In genomic region chr3:53160335-53160659, GRCh38 we compare ENCODE assay signal across 9 cellular contexts.
A peak's percentile ranks its signal among the peaks of the same experiment; 100 is the strongest.
DNase-seq lines count a peak whose midpoint lies in the region; ATAC-seq and TF ChIP-seq lines count a peak whose summit lies in the region.
"Had no signal": no experiment of that assay in that cellular context is flagged by ENCODE, and none has a peak within 500 bp of the region (broad histone marks: within the 10 kb centered on the region; RNA-seq: fewer than 3 reads in every experiment).

No MANE protein-coding gene starts in this region.

- H3K79me2 ChIP-seq in SU-DHL-6 (ENCODE audit: insufficient read depth, low read length), result peaks cover 40% of the 10 kb centered on the region

- H3K27ac ChIP-seq in SU-DHL-6 (ENCODE audit: low read depth, low read length) (no peak overlapping the region), rectal smooth muscle tissue (ENCODE audit: low read depth, low read length) (no peak overlapping the region)
- H3K27ac ChIP-seq: foreskin keratinocyte had no signal

- TF ChIP-seq CTCF in SU-DHL-6 (IDR thresholded peaks at IDR 0.05; ENCODE audit: insufficient read depth, low read length, poor library complexity, severe bottlenecking), result no peak
- no peak for TF ChIP-seq CTCF in fibroblast of mammary gland (conservative IDR thresholded peaks at IDR 0.05; ENCODE audit: control insufficient read depth, insufficient read depth, low read depth, low read length)

- peak overlapping the region; percentile 95 for H3K4me2 ChIP-seq in SU-DHL-6 (ENCODE audit: low read depth, low read length, poor library complexity, severe bottlenecking)

- H3F3A ChIP-seq in SU-DHL-6 (ENCODE audit: insufficient read depth), result peaks cover 31% of the 10 kb centered on the region

- no peaks in the 10 kb centered on the region for H3K27me3 ChIP-seq in SU-DHL-6 (ENCODE audit: low read length)
- peaks cover 8% of the 10 kb centered on the region for H3K27me3 ChIP-seq in rectal smooth muscle tissue (ENCODE audit: control insufficient read depth, insufficient read depth, low read length)

- H3K9me3 ChIP-seq in SU-DHL-6 (ENCODE audit: insufficient read depth, low read length), result no peaks in the 10 kb centered on the region

- H3K4me3 ChIP-seq in GM08714 (ENCODE audit: low read length) (peak overlapping the region; percentile 66; the same call in 1 of the 2 replicates), SU-DHL-6 (ENCODE audit: insufficient read depth, low read length, poor library complexity, severe bottlenecking) (no peak overlapping the region), fibroblast of mammary gland (ENCODE audit: control insufficient read depth, low read depth, low read length) (peak overlapping the region; percentile 85), rectal smooth muscle tissue (ENCODE audit: low read length) (peak overlapping the region; percentile 84)

- H3K9ac ChIP-seq in SU-DHL-6 (ENCODE audit: low read length) (peak overlapping the region; percentile 98), rectal smooth muscle tissue (ENCODE audit: low read length) (peak overlapping the region; percentile 35)

- no peaks in the 10 kb centered on the region for H3K9me2 ChIP-seq in SU-DHL-6 (replicated peaks; ENCODE audit: insufficient read depth, low read length)

- H3K36me3 ChIP-seq in SU-DHL-6 (ENCODE audit: low read length) (no peaks in the 10 kb centered on the region), rectal smooth muscle tissue (ENCODE audit: control insufficient read depth, insufficient read depth, low read length) (no peaks in the 10 kb centered on the region)

- H3K4me1 ChIP-seq in rectal smooth muscle tissue (ENCODE audit: control insufficient read depth, insufficient read depth, low read length), result no peaks in the 10 kb centered on the region

- DNase-seq in fibroblast of mammary gland (ENCODE audit: low read depth), result no peak
- DNase-seq in putamen (ENCODE audit: low spot score), result no peak

- H2AFZ ChIP-seq in SU-DHL-6 (ENCODE audit: low read depth, low read length, severe bottlenecking), result no peak overlapping the region

- H4K20me1 ChIP-seq in SU-DHL-6 (ENCODE audit: low read depth, low read length), result peaks cover 3% of the 10 kb centered on the region; the same call in 1 of the 2 replicates

- ATAC-seq in GM18519 (IDR thresholded peaks at IDR 0.05; ENCODE audit: low FRiP score, unreplicated experiment), result no peak
- ATAC-seq in HG03097 (IDR thresholded peaks at IDR 0.05; ENCODE audit: low FRiP score, unreplicated experiment), result no peak
- ATAC-seq in GM19452 (IDR thresholded peaks at IDR 0.05; ENCODE audit: unreplicated experiment), result no peak
